11 cellular contexts compared by ENCODE assay signal in genomic region chr5:159163027-159163699, GRCh38. TPM values are rescaled to one million over a fixed set of nuclear protein-coding genes. Genes with fewer than 3 reads are reported as not detected.
A peak's percentile ranks its signal among the peaks of the same experiment; 100 is the strongest.
DNase-seq lines count a peak whose midpoint lies in the region; ATAC-seq and TF ChIP-seq lines count a peak whose summit lies in the region.
"Had no signal": no experiment of that assay in that cellular context is flagged by ENCODE, and none has a peak within 500 bp of the region (broad histone marks: within the 10 kb centered on the region; RNA-seq: fewer than 3 reads in every experiment).

No MANE protein-coding gene starts in this region.

- no peak for ATAC-seq in GM21367 (IDR thresholded peaks at IDR 0.05; ENCODE audit: unreplicated experiment)

- TF ChIP-seq POLR2A in sigmoid colon (IDR thresholded peaks at IDR 0.05) = no peak

- H3K4me1 ChIP-seq in sigmoid colon = peaks cover 0 to 8% (median 0%) of the 10 kb centered on the region in 4 donors
- H3K4me1 ChIP-seq: Peyer's patch had no signal

- H3K27me3 ChIP-seq in sigmoid colon = no peaks in the 10 kb centered on the region
- H3K27me3 ChIP-seq: Peyer's patch had no signal

- CTCF ChIA-PET in RWPE1 (lab: Yijun Ruan, JAX) = interaction anchor here (0.6 kb wide), 1 partner anchor 341 kb away, joined by 4 read pairs; no protein-coding TSS in a partner anchor

- POLR2A ChIA-PET in RWPE1 (lab: Yijun Ruan, JAX; ENCODE audit: low non-redundant PET) = no interaction called here

- H3K27ac ChIP-seq in RWPE1 (no peak overlapping the region), sigmoid colon (no peak overlapping the region)
- H3K27ac ChIP-seq: Peyer's patch had no signal

- TF ChIP-seq CTCF in RWPE1 (conservative IDR thresholded peaks at IDR 0.05; ENCODE audit: low read depth) (no peak), fibroblast of villous mesenchyme (IDR thresholded peaks at IDR 0.05; ENCODE audit: insufficient read depth, low read depth, low read length) (no peak), sigmoid colon (IDR thresholded peaks at IDR 0.05) (no peak)

- TF ChIP-seq EP300 in sigmoid colon (IDR thresholded peaks at IDR 0.05) = no peak

- H3K36me3 ChIP-seq in sigmoid colon = peaks cover 5 to 55% (median 13%) of the 10 kb centered on the region in 4 donors

- intact Hi-C loops in sigmoid colon (cut with DNase I) = no loop called here

- peak; percentile 46 for DNase-seq in stimulated activated CD4-positive, alpha-beta T cell treated with anti-CD3 and anti-CD28 coated beads, Interleukin-4, amount 100 ng/mL, for 24 hours
- no peak for DNase-seq in stimulated activated CD4-positive, alpha-beta T cell treated with anti-CD3 and anti-CD28 coated beads, Interleukin-4, amount 100 ng/mL, for 1 hour
- DNase-seq in RWPE1 (ENCODE audit: low spot score) = peak; percentile 84
- DNase-seq in fibroblast of villous mesenchyme (ENCODE audit: low read depth) = peak; percentile 85
- no peak for DNase-seq in NCI-H2029 treated with DMSO at 0.1 percent for 48 hours (lab: John Stamatoyannopoulos, UW)
- no peak for DNase-seq in germinal center (ENCODE audit: low spot score)
- no peak for DNase-seq in sigmoid colon
- DNase-seq: KBM-7, occipital lobe, Peyer's patch had no signal

- H3K4me3 ChIP-seq in fibroblast of villous mesenchyme (ENCODE audit: low read depth, low read length) (no peak overlapping the region), sigmoid colon (no peak overlapping the region)
- H3K4me3 ChIP-seq: Peyer's patch had no signal

- no peaks in the 10 kb centered on the region for H3K9me3 ChIP-seq in sigmoid colon
- H3K9me3 ChIP-seq: Peyer's patch had no signal

- WGBS in sigmoid colon, 2 donors = 90 to 94% methylated on average over 1 of the region's 1 CpG

RNA-seq across cellular contexts. Expression of gene RNF145, which starts 46.2 kb away (rescaled TPM):
- 52.5 and 84.2 TPM in 2 replicates for total RNA-seq in fibroblast of villous mesenchyme
- 10 to 100 TPM; 30.4 to 54.2 (median 39.5) TPM for total RNA-seq in sigmoid colon
- polyA plus RNA-seq in sigmoid colon = 10 to 100 TPM in 2 of 3 donors, 1 to 10 TPM in 1; 6.5 to 91.0 (median 13.2) TPM

Comparison
In these comparisons a context has a peak if more than half of its experiments do, and no peak if none do; other contexts are left out.
1. DNase-seq: peak in stimulated activated CD4-positive, alpha-beta T cell treated with anti-CD3 and anti-CD28 coated beads, Interleukin-4, amount 100 ng/mL, for 24 hours (single experiment), RWPE1 (single experiment) and fibroblast of villous mesenchyme (single experiment); none in stimulated activated CD4-positive, alpha-beta T cell treated with anti-CD3 and anti-CD28 coated beads, Interleukin-4, amount 100 ng/mL, for 1 hour (single experiment), NCI-H2029 treated with DMSO at 0.1 percent for 48 hours (single experiment), germinal center (single experiment) and sigmoid colon (single experiment).